34 cellular contexts compared by ENCODE assay signal in the genomic region with DNA sequence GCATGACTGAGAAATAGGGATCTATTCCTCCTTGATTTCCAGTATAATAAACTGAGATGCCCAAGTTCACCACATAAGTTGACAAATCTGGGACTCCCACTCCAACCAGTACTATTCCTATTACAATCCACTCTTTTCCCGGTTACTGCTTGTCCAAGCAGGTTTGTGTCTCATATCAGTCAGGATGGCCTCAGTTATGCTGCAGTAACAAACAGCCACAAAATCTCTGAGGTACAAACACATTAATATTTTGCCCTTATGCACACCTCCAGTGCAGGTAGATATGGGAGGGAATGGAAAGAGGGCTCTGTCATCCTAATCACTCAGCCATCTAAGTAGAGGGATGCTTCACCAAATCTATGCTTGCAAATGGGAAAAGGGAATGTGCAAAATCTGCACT.
"Had no signal": no experiment of that assay in that cellular context is flagged by ENCODE, and none has a peak within 500 bp of the region (broad histone marks: within the 10 kb centered on the region; RNA-seq: fewer than 3 reads in every experiment).

No MANE protein-coding gene starts in this region.

- H3K36me3 ChIP-seq: MG63 had no signal

- H3K27me3 ChIP-seq: MG63 had no signal

- H3K4me3 ChIP-seq: MG63 had no signal

- H3K9me3 ChIP-seq: MG63 had no signal

- DNase-seq: Karpas-422, Kasumi-1, MG63, MM.1S, MV-4-11, NCI-H1048, NCI-H1092, NCI-H1092 treated with DMSO at 0.1 percent for 48 hours, NCI-H1105, NCI-H1105 treated with DMSO at 0.1 percent for 48 hours, NCI-H1417, NCI-H1417 treated with DMSO at 0.1 percent for 48 hours, NCI-H1436, NCI-H1436 treated with DMSO at 0.1 percent for 48 hours, NCI-H146, NCI-H1694, NCI-H1694 treated with DMSO at 0.1 percent for 48 hours, NCI-H187, NCI-H187 treated with DMSO at 0.1 percent for 48 hours, NCI-H1930, NCI-H2029, NCI-H2029 treated with DMSO at 0.1 percent for 48 hours, NCI-H2081, NCI-H2081 treated with DMSO at 0.1 percent for 48 hours, NCI-H2107, NCI-H2171, NCI-H2171 treated with DMSO at 0.1 percent for 48 hours, NCI-H2227 treated with DMSO at 0.1 percent for 48 hours, NCI-H226, NCI-H345, NCI-H446, NCI-H446 treated with DMSO at 0.1 percent for 48 hours, NCI-H510A, NCI-H510A treated with DMSO at 0.1 percent for 48 hours had no signal
